Comparison of ENCODE assay signal across 22 cellular contexts in genomic region chr7:94630855-94631254, GRCh38. TPM values are rescaled to one million over a fixed set of nuclear protein-coding genes. Genes with fewer than 3 reads are reported as not detected.
"Had no signal": no experiment of that assay in that cellular context is flagged by ENCODE, and none has a peak within 500 bp of the region (broad histone marks: within the 10 kb centered on the region; RNA-seq: fewer than 3 reads in every experiment).

No MANE protein-coding gene starts in this region.

- H3K4me3 Mint-ChIP-seq: activated CD8-positive, alpha-beta T cell treated with anti-CD3 and anti-CD28 coated beads, Interleukin-2, amount 10 ng/mL, durations not matched to agents 7 days and 5 days; activated naive CD8-positive, alpha-beta T cell; brain; central memory CD8-positive, alpha-beta T cell; dendritic cell treated with granulocyte-macrophage colony-stimulating factor and Interleukin-4, amounts not matched to agents 40 ng/mL and 50 ng/mL, for 4 days; naive B cell; WTC11 had no signal

- ATAC-seq: activated CD8-positive, alpha-beta T cell treated with anti-CD3 and anti-CD28 coated beads, Interleukin-2, amount 10 ng/mL, durations not matched to agents 7 days and 5 days; heart left ventricle; WTC11 had no signal

- H3K27me3 ChIP-seq: heart left ventricle, tibial nerve, uterus had no signal

- H3K27ac ChIP-seq: heart left ventricle, tibial nerve, uterus had no signal

- H3K36me3 ChIP-seq: heart left ventricle, tibial nerve, uterus had no signal

- H3K4me1 Mint-ChIP-seq: central memory CD8-positive, alpha-beta T cell had no signal

- H3K9me3 ChIP-seq: heart left ventricle, tibial nerve, uterus had no signal

- H3K4me1 ChIP-seq: uterus had no signal

- DNase-seq: activated CD4-positive, alpha-beta T cell treated with anti-CD3 and anti-CD28 coated beads for 4 hours; activated CD8-positive, alpha-beta memory T cell treated with anti-CD3 and anti-CD28 coated beads, Interleukin-2, amount 50 U/mL, for 4 hours; activated CD8-positive, alpha-beta T cell treated with anti-CD3 and anti-CD28 coated beads, Interleukin-2, amount 10 ng/mL, durations not matched to agents 7 days and 5 days; activated effector memory CD4-positive, alpha-beta T cell treated with anti-CD3 and anti-CD28 coated beads, Interleukin-2, amount 50 U/mL, for 16 hours; activated T-cell treated with anti-CD3 and anti-CD28 coated beads, Interleukin-2, amount 50 U/mL, for 48 hours; amygdala; effector memory CD4-positive, alpha-beta T cell; foreskin melanocyte; heart left ventricle; naive B cell; posterior cingulate gyrus; retina; stimulated activated CD4-positive, alpha-beta T cell treated with anti-CD3 and anti-CD28 coated beads, Interleukin-4, amount 100 ng/mL, for 24 hours; stimulated activated naive CD4-positive, alpha-beta T cell; uterus had no signal

- H3K36me3 Mint-ChIP-seq: activated naive CD8-positive, alpha-beta T cell; brain; WTC11 had no signal

- H3K9me3 Mint-ChIP-seq: brain; central memory CD8-positive, alpha-beta T cell; dendritic cell treated with granulocyte-macrophage colony-stimulating factor and Interleukin-4, amounts not matched to agents 40 ng/mL and 50 ng/mL, for 4 days; naive B cell; WTC11 had no signal

- H3K27ac Mint-ChIP-seq: activated CD8-positive, alpha-beta T cell treated with anti-CD3 and anti-CD28 coated beads, Interleukin-2, amount 10 ng/mL, durations not matched to agents 7 days and 5 days; activated naive CD8-positive, alpha-beta T cell; dendritic cell treated with granulocyte-macrophage colony-stimulating factor and Interleukin-4, amounts not matched to agents 40 ng/mL and 50 ng/mL, for 4 days; WTC11 had no signal

- FAIRE-seq: TTC549 had no signal

- H3K27me3 Mint-ChIP-seq: brain; dendritic cell treated with granulocyte-macrophage colony-stimulating factor and Interleukin-4, amounts not matched to agents 40 ng/mL and 50 ng/mL, for 4 days had no signal

- H3K4me3 ChIP-seq: heart left ventricle, tibial nerve, uterus had no signal

RNA-seq across cellular contexts. Expression of gene SGCE, which starts 25.1 kb away (rescaled TPM):
- total RNA-seq: activated CD8-positive, alpha-beta T cell treated with anti-CD3 and anti-CD28 coated beads, Interleukin-2, amount 10 ng/mL, durations not matched to agents 7 days and 5 days had no signal
